Comparison of ENCODE assay signal across 9 cellular contexts in genomic region chr1:9202240-9202870, GRCh38. TPM values are rescaled to one million over a fixed set of nuclear protein-coding genes. Genes with fewer than 3 reads are reported as not detected.
DNase-seq lines count a peak whose midpoint lies in the region; ATAC-seq and TF ChIP-seq lines count a peak whose summit lies in the region.
"Had no signal": no experiment of that assay in that cellular context is flagged by ENCODE, and none has a peak within 500 bp of the region (broad histone marks: within the 10 kb centered on the region; RNA-seq: fewer than 3 reads in every experiment).

No MANE protein-coding gene starts in this region.

- no peak overlapping the region for H2BK5ac ChIP-seq in mesendoderm (ENCODE audit: low read length)

- H2AFZ ChIP-seq in Loucy (ENCODE audit: low read length) (peak overlapping the region; percentile 92), neural cell (ENCODE audit: low read depth, low read length) (no peak overlapping the region)

- intact Hi-C loops in mucosa of descending colon (cut with DNase I, micrococcal nuclease): no loop called here

- H3K18ac ChIP-seq in mesendoderm (ENCODE audit: low read length): no peak overlapping the region

- H4K8ac ChIP-seq in mesendoderm (ENCODE audit: low read depth, low read length): no peak overlapping the region

- H3K56ac ChIP-seq in mesendoderm (ENCODE audit: low read length): no peak overlapping the region

- no peak for TF ChIP-seq EP300 in neural cell (conservative IDR thresholded peaks at IDR 0.05; ENCODE audit: poor library complexity, severe bottlenecking)

- H3K4ac ChIP-seq in mesendoderm (ENCODE audit: low read depth, low read length): no peak overlapping the region

- no peak overlapping the region for H3K23ac ChIP-seq in mesendoderm (ENCODE audit: low read length)

- DNase-seq in coronary artery (ENCODE audit: low spot score): no peak
- DNase-seq in mucosa of descending colon: no peak
- DNase-seq in NCI-H1092 treated with DMSO at 0.1 percent for 48 hours (lab: John Stamatoyannopoulos, UW): no peak
- no peak for DNase-seq in mesendoderm
- DNase-seq in NCI-H2227 (lab: John Stamatoyannopoulos, UW; ENCODE audit: unreplicated experiment): no peak
- DNase-seq: activated T-cell treated with anti-CD3 and anti-CD28 coated beads, Interleukin-2, amount 50 U/mL, for 1 hour had no signal

- no CpG with 5 or more reads among the region's 15 CpGs for WGBS in mesendoderm (ENCODE audit: extremely low coverage, insufficient coverage, low lambda C conversion rate)

- H3K79me2 ChIP-seq in DOHH2 (ENCODE audit: control insufficient read depth, low read length) (no peaks in the 10 kb centered on the region), Loucy (ENCODE audit: insufficient read depth, low read length) (no peaks in the 10 kb centered on the region), neural cell (replicated peaks; ENCODE audit: insufficient read depth, low read length) (no peaks in the 10 kb centered on the region), mesendoderm (ENCODE audit: control insufficient read depth, insufficient read depth, low read length) (no peaks in the 10 kb centered on the region)

- TF ChIP-seq CTCF in DOHH2 (IDR thresholded peaks at IDR 0.05; ENCODE audit: low read depth, low read length, poor library complexity, severe bottlenecking) (no peak), Loucy (conservative IDR thresholded peaks at IDR 0.05; ENCODE audit: low read length) (no peak), coronary artery (IDR thresholded peaks at IDR 0.05) (no peak), neural cell (IDR thresholded peaks at IDR 0.05; ENCODE audit: poor library complexity, severe bottlenecking) (no peak), mucosa of descending colon (IDR thresholded peaks at IDR 0.05) (no peak)

- H3K4me1 ChIP-seq in DOHH2 (ENCODE audit: control insufficient read depth, low read length) (peaks cover 15% of the 10 kb centered on the region), Loucy (ENCODE audit: insufficient read depth, low read length, poor library complexity, severe bottlenecking) (peaks cover 38% of the 10 kb centered on the region), mucosa of descending colon (ENCODE audit: low read depth) (no peaks in the 10 kb centered on the region), mesendoderm (ENCODE audit: control insufficient read depth, low read depth, low read length) (no peaks in the 10 kb centered on the region)

- no peak overlapping the region for H3K4me3 ChIP-seq in DOHH2 (ENCODE audit: low read length)
- H3K4me3 ChIP-seq in Loucy (ENCODE audit: low read length, poor library complexity, severe bottlenecking): peak overlapping the region; percentile 78
- peak overlapping the region; percentile 6 for H3K4me3 ChIP-seq in coronary artery
- peak overlapping the region; percentile 62 for H3K4me3 ChIP-seq in neural cell (ENCODE audit: low read length)
- no peak overlapping the region for H3K4me3 ChIP-seq in mucosa of descending colon
- H3K4me3 ChIP-seq in mesendoderm (ENCODE audit: low read length): no peak overlapping the region

- peak overlapping the region; percentile 53 for H3K9ac ChIP-seq in Loucy (ENCODE audit: low read depth, low read length, poor library complexity, severe bottlenecking)
- H3K9ac ChIP-seq in neural cell (ENCODE audit: low read length): no peak overlapping the region
- H3K9ac ChIP-seq in mesendoderm (ENCODE audit: low read length): no peak overlapping the region

- no peaks in the 10 kb centered on the region for H3F3A ChIP-seq in DOHH2 (ENCODE audit: control insufficient read depth, insufficient read depth)
- no peaks in the 10 kb centered on the region for H3F3A ChIP-seq in Loucy (ENCODE audit: low read depth)
- H3F3A ChIP-seq in neural cell (ENCODE audit: insufficient read depth, low read length, poor library complexity, severe bottlenecking): no peaks in the 10 kb centered on the region

- H3K4me2 ChIP-seq in DOHH2 (ENCODE audit: low read length) (peak overlapping the region; percentile 51; the same call in 1 of the 2 replicates), Loucy (ENCODE audit: low read depth, low read length, poor library complexity, severe bottlenecking) (peak overlapping the region; percentile 90), neural cell (ENCODE audit: low read length) (peak overlapping the region; percentile 86), mesendoderm (ENCODE audit: low read length) (no peak overlapping the region)

- H3K9me3 ChIP-seq in DOHH2 (ENCODE audit: control insufficient read depth, insufficient read depth, low read length) (no peaks in the 10 kb centered on the region), Loucy (ENCODE audit: insufficient read depth, low read depth, low read length) (no peaks in the 10 kb centered on the region), neural cell (ENCODE audit: low read length) (no peaks in the 10 kb centered on the region), mucosa of descending colon (no peaks in the 10 kb centered on the region)

- no peak for TF ChIP-seq RAD21 in neural cell (conservative IDR thresholded peaks at IDR 0.05)

- no peaks in the 10 kb centered on the region for H4K20me1 ChIP-seq in DOHH2 (ENCODE audit: control insufficient read depth, insufficient read depth, low read depth, low read length)
- no peaks in the 10 kb centered on the region for H4K20me1 ChIP-seq in Loucy (ENCODE audit: insufficient read depth, low read length, poor library complexity, severe bottlenecking)
- H4K20me1 ChIP-seq in neural cell (ENCODE audit: insufficient read depth): no peaks in the 10 kb centered on the region

- no peak overlapping the region for H4K5ac ChIP-seq in mesendoderm (ENCODE audit: low read length)

- ATAC-seq in mucosa of descending colon: no peak

- H3K36me3 ChIP-seq in DOHH2 (ENCODE audit: control insufficient read depth, low read length) (no peaks in the 10 kb centered on the region), Loucy (ENCODE audit: insufficient read depth, low read length) (no peaks in the 10 kb centered on the region), neural cell (ENCODE audit: insufficient read depth, low read length) (no peaks in the 10 kb centered on the region), mucosa of descending colon (ENCODE audit: low read depth) (no peaks in the 10 kb centered on the region), mesendoderm (ENCODE audit: control insufficient read depth, insufficient read depth, low read length) (no peaks in the 10 kb centered on the region)

- H3K9me2 ChIP-seq in DOHH2 (replicated peaks; ENCODE audit: control insufficient read depth, low read length) (no peaks in the 10 kb centered on the region), Loucy (replicated peaks; ENCODE audit: low read depth, low read length) (no peaks in the 10 kb centered on the region), neural cell (ENCODE audit: insufficient read depth, low read length) (no peaks in the 10 kb centered on the region)

- H3K27ac ChIP-seq in DOHH2 (ENCODE audit: low read depth, low read length): no peak overlapping the region
- H3K27ac ChIP-seq in coronary artery: no peak overlapping the region
- no peak overlapping the region for H3K27ac ChIP-seq in neural cell (ENCODE audit: low read length)
- no peak overlapping the region for H3K27ac ChIP-seq in mesendoderm (ENCODE audit: low read depth, low read length)

- H2AK5ac ChIP-seq in mesendoderm (ENCODE audit: low read length): no peak overlapping the region

- no peak overlapping the region for H2BK15ac ChIP-seq in mesendoderm (replicated peaks; ENCODE audit: low read depth)

- H3K27me3 ChIP-seq in DOHH2 (ENCODE audit: control insufficient read depth, low read length) (peaks cover 81% of the 10 kb centered on the region), Loucy (ENCODE audit: insufficient read depth, low read length, poor library complexity, severe bottlenecking) (peaks cover 16% of the 10 kb centered on the region), neural cell (ENCODE audit: insufficient read depth, low read depth, low read length) (peaks cover 63% of the 10 kb centered on the region), mesendoderm (ENCODE audit: insufficient read depth, low read length, poor library complexity) (peaks cover 45% of the 10 kb centered on the region)

- no peaks in the 10 kb centered on the region for H3K79me1 ChIP-seq in mesendoderm (ENCODE audit: low read length)

- H2BK120ac ChIP-seq in mesendoderm (ENCODE audit: low read depth, low read length): no peak overlapping the region

TF ChIP-seq in neural cell, 6 proteins besides CTCF, POLR2A, EP300 and RAD21:
- TF ChIP-seq MXI1 (conservative IDR thresholded peaks at IDR 0.05; ENCODE audit: poor library complexity, severe bottlenecking): no peak
- TF ChIP-seq REST (IDR thresholded peaks at IDR 0.05; ENCODE audit: borderline replicate concordance): no peak
- TF ChIP-seq TAF1 (IDR thresholded peaks at IDR 0.05; ENCODE audit: low read depth): no peak

RNA-seq across cellular contexts. Expression of gene H6PD, which starts 32.2 kb away (rescaled TPM):
- polyA plus RNA-seq in neural cell: 4.6 and 6.6 TPM in 2 replicates
- 10.2 and 11.2 TPM in 2 replicates for polyA minus RNA-seq in neural cell
- 10 to 100 TPM; 27.6 to 35.3 (median 31.9) TPM for total RNA-seq in mucosa of descending colon
- 1.6 TPM for polyA plus RNA-seq in mesendoderm (2013, experiment 1 of 2)
- 1.5 TPM for polyA plus RNA-seq in mesendoderm (2013, experiment 2 of 2)

Comparison
In these comparisons a context has a peak if more than half of its experiments do, and no peak if none do; other contexts are left out.
1. H3K4me3 ChIP-seq: peak in Loucy (single experiment), coronary artery (single experiment) and neural cell (single experiment); none in DOHH2 (single experiment), mucosa of descending colon (single experiment) and mesendoderm (single experiment).